15 cellular contexts compared by ENCODE assay signal in genomic region chr6:79842382-79843040, GRCh38.
A peak's percentile ranks its signal among the peaks of the same experiment; 100 is the strongest.
DNase-seq lines count a peak whose midpoint lies in the region; ATAC-seq and TF ChIP-seq lines count a peak whose summit lies in the region.
"Had no signal": no experiment of that assay in that cellular context is flagged by ENCODE, and none has a peak within 500 bp of the region (broad histone marks: within the 10 kb centered on the region; RNA-seq: fewer than 3 reads in every experiment).

No MANE protein-coding gene starts in this region.

- peaks cover 13% of the 10 kb centered on the region for H3K9me2 ChIP-seq in GM23338 (ENCODE audit: insufficient read depth)

- H3K36me3 ChIP-seq in GM23338 (ENCODE audit: insufficient read depth): no peaks in the 10 kb centered on the region
- H3K36me3 ChIP-seq in psoas muscle (ENCODE audit: insufficient read depth in 1 of 2, low read depth in 1 of 2): no peaks in the 10 kb centered on the region

- H4K20me1 ChIP-seq in GM23338 (replicated peaks; ENCODE audit: insufficient read depth): no peaks in the 10 kb centered on the region

- H3K27ac ChIP-seq in GM23338 (ENCODE audit: low read depth): no peak overlapping the region
- no peak overlapping the region for H3K27ac ChIP-seq in psoas muscle
- H3K27ac ChIP-seq: epithelial cell of prostate had no signal

- no peaks in the 10 kb centered on the region for H3K9me3 ChIP-seq in psoas muscle

- H3K4me2 ChIP-seq in GM23338: no peak overlapping the region

- no peaks in the 10 kb centered on the region for H3F3A ChIP-seq in GM23338 (replicated peaks; ENCODE audit: low read depth)

- H3K27me3 ChIP-seq in GM23338 (ENCODE audit: insufficient read depth) (no peaks in the 10 kb centered on the region), psoas muscle (ENCODE audit: insufficient read depth in 3 of 3, low read length in 2 of 3) (no peaks in the 10 kb centered on the region)

- no peaks in the 10 kb centered on the region for H3K4me1 Mint-ChIP-seq in activated T-cell treated with anti-CD3 and anti-CD28 coated beads, Interleukin-2, amount 50 U/mL, for 72 hours (ENCODE audit: low read depth)
- H3K4me1 Mint-ChIP-seq in activated T-cell treated with anti-CD3 and anti-CD28 coated beads, Interleukin-2, amount 50 U/mL, for 4 hours (ENCODE audit: low read depth): no peaks in the 10 kb centered on the region
- no peaks in the 10 kb centered on the region for H3K4me1 Mint-ChIP-seq in GM23338
- H3K4me1 Mint-ChIP-seq in stimulated activated naive B cell treated with anti-CD40 and anti-IgM and Interleukin-4, amounts not matched to agents 10 μg/mL and 1 μg/mL and 100 μg/mL, for 72 hours: peaks cover 10 to 22% of the 10 kb centered on the region in 2 donors
- H3K4me1 Mint-ChIP-seq: CD4-positive, alpha-beta memory T cell had no signal

- H3K4me3 Mint-ChIP-seq in activated T-cell treated with anti-CD3 and anti-CD28 coated beads, Interleukin-2, amount 50 U/mL, for 72 hours: no peak overlapping the region
- H3K4me3 Mint-ChIP-seq in activated T-cell treated with anti-CD3 and anti-CD28 coated beads, Interleukin-2, amount 50 U/mL, for 4 hours: no peak overlapping the region
- no peak overlapping the region for H3K4me3 Mint-ChIP-seq in GM23338
- no peak overlapping the region for H3K4me3 Mint-ChIP-seq in stimulated activated naive B cell treated with anti-CD40 and anti-IgM and Interleukin-4, amounts not matched to agents 10 μg/mL and 1 μg/mL and 100 μg/mL, for 72 hours
- H3K4me3 Mint-ChIP-seq: CD4-positive, alpha-beta memory T cell had no signal

- no peak for DNase-seq in activated T-cell treated with anti-CD3 and anti-CD28 coated beads, Interleukin-2, amount 50 U/mL, for 72 hours
- DNase-seq in activated T-cell treated with anti-CD3 and anti-CD28 coated beads, Interleukin-2, amount 50 U/mL, for 4 hours: no peak
- no peak for DNase-seq in GM23338 (ENCODE audit: low spot score)
- no peak for DNase-seq in stimulated activated naive B cell treated with anti-CD40 and anti-IgM and Interleukin-4, amounts not matched to agents 10 μg/mL and 1 μg/mL and 100 μg/mL, for 72 hours
- DNase-seq in psoas muscle: no peak
- DNase-seq in NCI-H1105 (lab: John Stamatoyannopoulos, UW): no peak
- DNase-seq in DMS79 treated with DMSO at 0.1 percent for 48 hours (lab: John Stamatoyannopoulos, UW): no peak
- DNase-seq: 8988T; activated CD4-positive, alpha-beta T cell treated with anti-CD3 and anti-CD28 coated beads for 4 hours; CD4-positive, alpha-beta memory T cell; EL; NCI-H2081 treated with DMSO at 0.1 percent for 48 hours had no signal

- no peak overlapping the region for H3K27ac Mint-ChIP-seq in activated T-cell treated with anti-CD3 and anti-CD28 coated beads, Interleukin-2, amount 50 U/mL, for 72 hours
- no peak overlapping the region for H3K27ac Mint-ChIP-seq in GM23338
- peak overlapping the region; percentile 48 for H3K27ac Mint-ChIP-seq in stimulated activated naive B cell treated with anti-CD40 and anti-IgM and Interleukin-4, amounts not matched to agents 10 μg/mL and 1 μg/mL and 100 μg/mL, for 72 hours
- H3K27ac Mint-ChIP-seq: CD4-positive, alpha-beta memory T cell had no signal

- H3K79me2 ChIP-seq in GM23338 (replicated peaks; ENCODE audit: insufficient read depth): no peaks in the 10 kb centered on the region

- H3K27me3 Mint-ChIP-seq in activated T-cell treated with anti-CD3 and anti-CD28 coated beads, Interleukin-2, amount 50 U/mL, for 72 hours (ENCODE audit: low read depth): peaks cover 21% of the 10 kb centered on the region
- peaks cover 22% of the 10 kb centered on the region for H3K27me3 Mint-ChIP-seq in activated T-cell treated with anti-CD3 and anti-CD28 coated beads, Interleukin-2, amount 50 U/mL, for 4 hours (ENCODE audit: low read depth)
- no peaks in the 10 kb centered on the region for H3K27me3 Mint-ChIP-seq in GM23338 (ENCODE audit: insufficient read depth, low read depth, poor library complexity)
- H3K27me3 Mint-ChIP-seq in stimulated activated naive B cell treated with anti-CD40 and anti-IgM and Interleukin-4, amounts not matched to agents 10 μg/mL and 1 μg/mL and 100 μg/mL, for 72 hours: peaks cover 12 to 13% of the 10 kb centered on the region in 2 donors

- intact Hi-C loops in psoas muscle (cut with DNase I): no loop called here

- TF ChIP-seq CTCF in GM23338 (conservative IDR thresholded peaks at IDR 0.05; ENCODE audit: low read depth in 2 of 2): no peak
- no peak for TF ChIP-seq CTCF in psoas muscle (IDR thresholded peaks at IDR 0.05)

- 83 to 89% (median 84%) methylated on average over 3 of the region's 3 CpGs for WGBS in psoas muscle, 3 donors

- peaks cover 0 to 2% of the 10 kb centered on the region in 2 donors for H3K9me3 Mint-ChIP-seq in activated T-cell treated with anti-CD3 and anti-CD28 coated beads, Interleukin-2, amount 50 U/mL, for 72 hours
- H3K9me3 Mint-ChIP-seq in activated T-cell treated with anti-CD3 and anti-CD28 coated beads, Interleukin-2, amount 50 U/mL, for 4 hours: no peaks in the 10 kb centered on the region
- H3K9me3 Mint-ChIP-seq in GM23338: no peaks in the 10 kb centered on the region
- H3K9me3 Mint-ChIP-seq in stimulated activated naive B cell treated with anti-CD40 and anti-IgM and Interleukin-4, amounts not matched to agents 10 μg/mL and 1 μg/mL and 100 μg/mL, for 72 hours: peaks cover 0 to 3% of the 10 kb centered on the region in 2 donors

- peak; percentile 29 to 63 for ATAC-seq in activated T-cell treated with anti-CD3 and anti-CD28 coated beads, Interleukin-2, amount 50 U/mL, for 72 hours (replicated peaks in 1 of 2)
- ATAC-seq in activated T-cell treated with anti-CD3 and anti-CD28 coated beads, Interleukin-2, amount 50 U/mL, for 4 hours: no peak
- ATAC-seq in GM23338 (no peak), HG03108 (IDR thresholded peaks at IDR 0.05; ENCODE audit: unreplicated experiment) (peak; percentile 73), psoas muscle (no peak)
- peak; percentile 3 to 13 for ATAC-seq in stimulated activated naive B cell treated with anti-CD40 and anti-IgM and Interleukin-4, amounts not matched to agents 10 μg/mL and 1 μg/mL and 100 μg/mL, for 72 hours (replicated peaks)
- ATAC-seq: Right ventricle myocardium inferior had no signal

- H2AFZ ChIP-seq in GM23338: peak overlapping the region; percentile 32; the same call in 1 of the 2 replicates

- H3K4me1 ChIP-seq in GM23338 (ENCODE audit: insufficient read depth) (no peaks in the 10 kb centered on the region), psoas muscle (no peaks in the 10 kb centered on the region)

- H3K36me3 Mint-ChIP-seq in activated T-cell treated with anti-CD3 and anti-CD28 coated beads, Interleukin-2, amount 50 U/mL, for 72 hours (ENCODE audit: insufficient read depth in 2 of 2): no peaks in the 10 kb centered on the region
- H3K36me3 Mint-ChIP-seq in activated T-cell treated with anti-CD3 and anti-CD28 coated beads, Interleukin-2, amount 50 U/mL, for 4 hours (ENCODE audit: insufficient read depth): no peaks in the 10 kb centered on the region
- no peaks in the 10 kb centered on the region for H3K36me3 Mint-ChIP-seq in GM23338 (ENCODE audit: low read depth)
- no peaks in the 10 kb centered on the region for H3K36me3 Mint-ChIP-seq in stimulated activated naive B cell treated with anti-CD40 and anti-IgM and Interleukin-4, amounts not matched to agents 10 μg/mL and 1 μg/mL and 100 μg/mL, for 72 hours
- H3K36me3 Mint-ChIP-seq: CD4-positive, alpha-beta memory T cell had no signal

- H3K4me3 ChIP-seq in GM23338 (no peak overlapping the region), psoas muscle (no peak overlapping the region)

TF ChIP-seq in GM23338, 12 proteins besides CTCF, POLR2A, EP300 and RAD21 (continues in another document):
- no peak for TF ChIP-seq REST (IDR thresholded peaks at IDR 0.05; ENCODE audit: unreplicated experiment)
- no peak for TF ChIP-seq JUNB (IDR thresholded peaks at IDR 0.05; ENCODE audit: unreplicated experiment)
- no peak for TF ChIP-seq ETS1 (IDR thresholded peaks at IDR 0.05)
- no peak for TF ChIP-seq STAT1 (IDR thresholded peaks at IDR 0.05; ENCODE audit: unreplicated experiment)
- no peak for TF ChIP-seq POLR2AphosphoS5 (IDR thresholded peaks at IDR 0.05; ENCODE audit: low read depth)
- TF ChIP-seq ZNF114 (CRISPR knock-in tag; IDR thresholded peaks at IDR 0.05): no peak
- no peak for TF ChIP-seq EZH2phosphoT487 (IDR thresholded peaks at IDR 0.05; ENCODE audit: unreplicated experiment)
- TF ChIP-seq EZH2 (IDR thresholded peaks at IDR 0.05; ENCODE audit: low read depth, unreplicated experiment): no peak

Comparison
In these comparisons a context has a peak if more than half of its experiments do, and no peak if none do; other contexts are left out.
1. ATAC-seq: peak in activated T-cell treated with anti-CD3 and anti-CD28 coated beads, Interleukin-2, amount 50 U/mL, for 72 hours (2 of 2), HG03108 (single experiment) and stimulated activated naive B cell treated with anti-CD40 and anti-IgM and Interleukin-4, amounts not matched to agents 10 μg/mL and 1 μg/mL and 100 μg/mL, for 72 hours (2 of 2); none in activated T-cell treated with anti-CD3 and anti-CD28 coated beads, Interleukin-2, amount 50 U/mL, for 4 hours (0 of 2), GM23338 (single experiment) and psoas muscle (0 of 4).